1 cellular context compared by ENCODE assay signal in genomic region chr9:127742435-127743088, GRCh38.
TF ChIP-seq lines count a peak whose summit lies in the region.

No MANE protein-coding gene starts in this region.

TF ChIP-seq in GM23338, 12 proteins besides CTCF, POLR2A, EP300 and RAD21 (continued from another document):
- no peak for TF ChIP-seq ETS1 (IDR thresholded peaks at IDR 0.05)
